25 cellular contexts compared by ENCODE assay signal in the genomic region with DNA sequence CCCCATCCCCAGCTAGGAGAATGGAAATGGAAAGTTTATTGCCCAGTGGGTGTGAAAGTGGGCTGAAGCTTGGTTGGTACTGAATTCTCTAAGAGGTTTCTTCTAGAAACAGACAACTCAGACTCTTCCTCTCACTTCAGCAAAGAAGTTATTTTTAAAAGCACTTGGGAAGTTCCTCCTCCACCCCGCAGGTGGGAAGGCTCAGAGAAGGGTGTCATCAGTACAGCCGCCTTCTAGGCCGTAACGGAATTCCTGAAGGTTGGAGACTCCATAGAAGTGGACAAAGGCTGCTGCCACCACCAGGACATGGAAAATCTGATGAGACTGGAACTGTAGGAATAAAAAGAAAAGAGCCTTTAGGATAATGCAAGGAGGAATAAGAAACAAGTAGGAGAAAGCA. TPM values are rescaled to one million over a fixed set of nuclear protein-coding genes. Genes with fewer than 3 reads are reported as not detected.
DNase-seq lines count a peak whose midpoint lies in the region; ATAC-seq and TF ChIP-seq lines count a peak whose summit lies in the region.
"Had no signal": no experiment of that assay in that cellular context is flagged by ENCODE, and none has a peak within 500 bp of the region (broad histone marks: within the 10 kb centered on the region; RNA-seq: fewer than 3 reads in every experiment).

No MANE protein-coding gene starts in this region.

- H3K4me3 Mint-ChIP-seq in activated naive CD4-positive, alpha-beta T cell treated with anti-CD3 and anti-CD28 coated beads, Interleukin-2, amount 50 U/mL, for 24 hours: no peak overlapping the region
- H3K4me3 Mint-ChIP-seq in activated naive CD4-positive, alpha-beta T cell treated with anti-CD3 and anti-CD28 coated beads for 36 hours: no peak overlapping the region
- H3K4me3 Mint-ChIP-seq in stimulated activated effector memory CD8-positive, alpha-beta T cell treated with anti-CD3 and anti-CD28 coated beads, Interleukin-12 subunit alpha, Interleukin-12 subunit beta, amount 100 ng/mL, for 72 hours: no peak overlapping the region
- H3K4me3 Mint-ChIP-seq: CD14-positive monocyte; CD4-positive, alpha-beta T cell; CD8-positive, alpha-beta memory T cell; GM23338; H9; HFFc6 had no signal

- no peaks in the 10 kb centered on the region for H3K4me1 Mint-ChIP-seq in activated naive CD4-positive, alpha-beta T cell treated with anti-CD3 and anti-CD28 coated beads, Interleukin-2, amount 50 U/mL, for 24 hours
- no peaks in the 10 kb centered on the region for H3K4me1 Mint-ChIP-seq in activated naive CD4-positive, alpha-beta T cell treated with anti-CD3 and anti-CD28 coated beads for 36 hours (ENCODE audit: low read depth)
- no peaks in the 10 kb centered on the region for H3K4me1 Mint-ChIP-seq in stimulated activated effector memory CD8-positive, alpha-beta T cell treated with anti-CD3 and anti-CD28 coated beads, Interleukin-12 subunit alpha, Interleukin-12 subunit beta, amount 100 ng/mL, for 72 hours
- H3K4me1 Mint-ChIP-seq: CD14-positive monocyte; CD8-positive, alpha-beta memory T cell; GM23338; H9 had no signal

- no peaks in the 10 kb centered on the region for H3K27me3 Mint-ChIP-seq in activated naive CD4-positive, alpha-beta T cell treated with anti-CD3 and anti-CD28 coated beads, Interleukin-2, amount 50 U/mL, for 24 hours
- no peaks in the 10 kb centered on the region for H3K27me3 Mint-ChIP-seq in activated naive CD4-positive, alpha-beta T cell treated with anti-CD3 and anti-CD28 coated beads for 36 hours (ENCODE audit: low read depth)
- H3K27me3 Mint-ChIP-seq: CD4-positive, alpha-beta T cell had no signal

- POLR2A ChIA-PET in HEK293 (lab: Yijun Ruan, JAX): no interaction called here

- intact Hi-C loops in activated naive CD4-positive, alpha-beta T cell treated with anti-CD3 and anti-CD28 coated beads for 36 hours (cut with micrococcal nuclease): no loop called here
- intact Hi-C loops in head of caudate nucleus (cut with DNase I): no loop called here

- H3K27ac Mint-ChIP-seq in activated naive CD4-positive, alpha-beta T cell treated with anti-CD3 and anti-CD28 coated beads, Interleukin-2, amount 50 U/mL, for 24 hours: peak overlapping the region; percentile 55
- H3K27ac Mint-ChIP-seq in activated naive CD4-positive, alpha-beta T cell treated with anti-CD3 and anti-CD28 coated beads for 36 hours: no peak overlapping the region
- H3K27ac Mint-ChIP-seq in stimulated activated effector memory CD8-positive, alpha-beta T cell treated with anti-CD3 and anti-CD28 coated beads, Interleukin-12 subunit alpha, Interleukin-12 subunit beta, amount 100 ng/mL, for 72 hours: peak overlapping the region; percentile 43
- H3K27ac Mint-ChIP-seq: CD4-positive, alpha-beta T cell; GM23338; H9; HFFc6 had no signal

- no peak for TF ChIP-seq CTCF in HEK293 (tag by site-specific recombination; IDR thresholded peaks at IDR 0.05)

- H3K27ac ChIP-seq in HEK293 (ENCODE audit: extremely low read depth, low read depth, low read length): no peak overlapping the region
- H3K27ac ChIP-seq: A549; BLaER1 treated with 17β-estradiol and CSF1 and Interleukin-3, amounts not matched to agents 10 nM and 100 nM had no signal

- ATAC-seq in stimulated activated effector memory CD8-positive, alpha-beta T cell treated with anti-CD3 and anti-CD28 coated beads, Interleukin-12 subunit alpha, Interleukin-12 subunit beta, amount 100 ng/mL, for 72 hours: no peak
- ATAC-seq in HG03135 (IDR thresholded peaks at IDR 0.05; ENCODE audit: unreplicated experiment): no peak
- ATAC-seq: A549, GM12878, GM23338, HCT116 had no signal

- no peaks in the 10 kb centered on the region for H3K9me3 ChIP-seq in HEK293 (ENCODE audit: control insufficient read depth, insufficient read depth, low read depth, low read length)
- H3K9me3 ChIP-seq: A549; BE2C; BLaER1 treated with 17β-estradiol and CSF1 and Interleukin-3, amounts not matched to agents 10 nM and 100 nM had no signal

- no peak for DNase-seq in activated naive CD4-positive, alpha-beta T cell treated with anti-CD3 and anti-CD28 coated beads for 36 hours
- DNase-seq in head of caudate nucleus (peak in 22 of 42 donors; percentile 15 to 66 (median 41)), SIG-M5 treated with dmso at 0.1 percent for 504 hours (lab: John Stamatoyannopoulos, UW; ENCODE audit: unreplicated experiment) (no peak)
- no peak for DNase-seq in stimulated activated effector memory CD8-positive, alpha-beta T cell treated with anti-CD3 and anti-CD28 coated beads, Interleukin-12 subunit alpha, Interleukin-12 subunit beta, amount 100 ng/mL, for 72 hours (ENCODE audit: low spot score in 2 of 2)
- DNase-seq: 8988T; ACHN; AML-193; BE2C; CD4-positive, alpha-beta T cell; CD8-positive, alpha-beta memory T cell; DMS 273 treated with DMSO at 0.1 percent for 48 hours; DMS79; EL; GDM1; H9; HFFc6 had no signal

- peaks cover 6 to 67% of the 10 kb centered on the region in 2 experiments; a peak in 2 of 3 replicates for H3K36me3 ChIP-seq in HEK293 (ENCODE audit: control insufficient read depth in 2 of 2, insufficient read depth in 1 of 2, low read length in 2 of 2)

- no peaks in the 10 kb centered on the region for H3K9me3 Mint-ChIP-seq in activated naive CD4-positive, alpha-beta T cell treated with anti-CD3 and anti-CD28 coated beads, Interleukin-2, amount 50 U/mL, for 24 hours
- no peaks in the 10 kb centered on the region for H3K9me3 Mint-ChIP-seq in activated naive CD4-positive, alpha-beta T cell treated with anti-CD3 and anti-CD28 coated beads for 36 hours
- H3K9me3 Mint-ChIP-seq in stimulated activated effector memory CD8-positive, alpha-beta T cell treated with anti-CD3 and anti-CD28 coated beads, Interleukin-12 subunit alpha, Interleukin-12 subunit beta, amount 100 ng/mL, for 72 hours: no peaks in the 10 kb centered on the region
- H3K9me3 Mint-ChIP-seq: CD14-positive monocyte; CD4-positive, alpha-beta T cell; CD8-positive, alpha-beta memory T cell; GM23338; H9; HFFc6 had no signal

- no peak overlapping the region for H3K4me3 ChIP-seq in HEK293 (ENCODE audit: low read depth, low read length)
- H3K4me3 ChIP-seq: A549; BLaER1 treated with 17β-estradiol and CSF1 and Interleukin-3, amounts not matched to agents 10 nM and 100 nM; GM12878; GM23338 had no signal

- CTCF ChIA-PET in activated naive CD4-positive, alpha-beta T cell treated with anti-CD3 and anti-CD28 coated beads for 36 hours (lab: Charles Lee): no interaction called here
- CTCF ChIA-PET in HEK293 (lab: Yijun Ruan, JAX): no interaction called here

- H3K36me3 Mint-ChIP-seq in activated naive CD4-positive, alpha-beta T cell treated with anti-CD3 and anti-CD28 coated beads, Interleukin-2, amount 50 U/mL, for 24 hours: peaks cover 9% of the 10 kb centered on the region
- H3K36me3 Mint-ChIP-seq in activated naive CD4-positive, alpha-beta T cell treated with anti-CD3 and anti-CD28 coated beads for 36 hours (ENCODE audit: low read depth): peaks cover 11% of the 10 kb centered on the region
- peaks cover 74% of the 10 kb centered on the region for H3K36me3 Mint-ChIP-seq in stimulated activated effector memory CD8-positive, alpha-beta T cell treated with anti-CD3 and anti-CD28 coated beads, Interleukin-12 subunit alpha, Interleukin-12 subunit beta, amount 100 ng/mL, for 72 hours

- H3K4me1 ChIP-seq in HEK293 (ENCODE audit: control insufficient read depth, insufficient read depth, low read length): no peaks in the 10 kb centered on the region
- H3K4me1 ChIP-seq: A549; BE2C; BLaER1 treated with 17β-estradiol and CSF1 and Interleukin-3, amounts not matched to agents 10 nM and 100 nM had no signal

TF ChIP-seq in HEK293, 187 proteins besides CTCF, POLR2A, EP300 and RAD21:
- TF ChIP-seq ZNF2 (tag by site-specific recombination; IDR thresholded peaks at IDR 0.05) (no peak), ZNF555 (tag by site-specific recombination; conservative IDR thresholded peaks at IDR 0.05) (no peak), ZNF394 (tag by site-specific recombination; IDR thresholded peaks at IDR 0.05; ENCODE audit: borderline replicate concordance) (no peak), SCRT2 (tag by site-specific recombination; IDR thresholded peaks at IDR 0.05) (no peak), ZNF623 (tag by site-specific recombination; IDR thresholded peaks at IDR 0.05) (no peak), ZNF433 (tag by site-specific recombination; IDR thresholded peaks at IDR 0.05; ENCODE audit: low read depth) (no peak), PRDM1 (tag by site-specific recombination; IDR thresholded peaks at IDR 0.05) (peak; percentile 63)
TF ChIP-seq in HEK293: peak in this region for 1.

RNA-seq across cellular contexts. Expression of gene KLHL12, which starts 14.3 kb away (rescaled TPM):
- 10 to 100 TPM; 42.5 to 42.6 TPM for total RNA-seq in activated naive CD4-positive, alpha-beta T cell treated with anti-CD3 and anti-CD28 coated beads for 36 hours

RNA-seq across cellular contexts. Expression of gene ADIPOR1, which starts 16.7 kb away (rescaled TPM):
- 10 to 100 TPM; 75.5 to 77.0 TPM for total RNA-seq in activated naive CD4-positive, alpha-beta T cell treated with anti-CD3 and anti-CD28 coated beads for 36 hours

RNA-seq across cellular contexts. Expression of gene CYB5R1, which starts 25.7 kb away (rescaled TPM):
- total RNA-seq in activated naive CD4-positive, alpha-beta T cell treated with anti-CD3 and anti-CD28 coated beads for 36 hours: 10 to 100 TPM; 13.5 to 14.1 TPM

RNA-seq across cellular contexts. Expression of gene RABIF, which starts 52.4 kb away (rescaled TPM):
- 1 to 10 TPM; 5.9 to 6.2 TPM for total RNA-seq in activated naive CD4-positive, alpha-beta T cell treated with anti-CD3 and anti-CD28 coated beads for 36 hours

Comparison
In these comparisons a context has a peak if more than half of its experiments do, and no peak if none do; other contexts are left out.
1. DNase-seq: peak in head of caudate nucleus (22 of 42); none in activated naive CD4-positive, alpha-beta T cell treated with anti-CD3 and anti-CD28 coated beads for 36 hours (single experiment), stimulated activated effector memory CD8-positive, alpha-beta T cell treated with anti-CD3 and anti-CD28 coated beads, Interleukin-12 subunit alpha, Interleukin-12 subunit beta, amount 100 ng/mL, for 72 hours (0 of 2) and SIG-M5 treated with dmso at 0.1 percent for 504 hours (single experiment).